8 cellular contexts compared by ENCODE assay signal in genomic region chr7:66100408-66101050, GRCh38. TPM values are rescaled to one million over a fixed set of nuclear protein-coding genes. Genes with fewer than 3 reads are reported as not detected.
DNase-seq lines count a peak whose midpoint lies in the region; ATAC-seq and TF ChIP-seq lines count a peak whose summit lies in the region.

No MANE protein-coding gene starts in this region.

- H3K9me3 Mint-ChIP-seq in activated naive CD8-positive, alpha-beta T cell (ENCODE audit: low read depth), result no peaks in the 10 kb centered on the region

- peaks cover 7% of the 10 kb centered on the region for H3K4me1 Mint-ChIP-seq in activated naive CD8-positive, alpha-beta T cell (ENCODE audit: low read depth)

- peak overlapping the region; percentile 73 for H3K27ac ChIP-seq in lower lobe of right lung

- no peaks in the 10 kb centered on the region for H3K9me3 ChIP-seq in lower lobe of right lung

- no peaks in the 10 kb centered on the region for H3K36me3 ChIP-seq in lower lobe of right lung

- intact Hi-C loops in lower lobe of right lung (cut with DNase I), result no loop called here

- no peaks in the 10 kb centered on the region for H3K27me3 Mint-ChIP-seq in activated naive CD8-positive, alpha-beta T cell

- H3K4me3 Mint-ChIP-seq in activated naive CD8-positive, alpha-beta T cell, result peak overlapping the region; percentile 86

- POLR2A ChIA-PET in HEK293T (lab: Yijun Ruan, JAX), result interaction anchor here (2.6 kb wide), 1 partner anchor 14 kb away, joined by 7 read pairs; the partner anchor contains the start of gene CRCP

- TF ChIP-seq POLR2A in erythroblast (IDR thresholded peaks at IDR 0.05; ENCODE audit: low read length), result no peak

- no peaks in the 10 kb centered on the region for H3K27me3 ChIP-seq in lower lobe of right lung (ENCODE audit: low read depth)

- DNase-seq in AG10803 (ENCODE audit: low read depth), result no peak
- no peak for DNase-seq in HEK293T (ENCODE audit: extremely low spot score)
- DNase-seq in lower lobe of right lung, result no peak
- DNase-seq in erythroblast (lab: John Stamatoyannopoulos, UW), result no peak
- no peak for DNase-seq in NCI-H1436 treated with DMSO at 0.1 percent for 48 hours (lab: John Stamatoyannopoulos, UW)
- no peak for DNase-seq in activated effector memory CD4-positive, alpha-beta T cell treated with Interleukin-2 at 50 U/mL for 16 hours
- no peak for DNase-seq in stimulated activated CD4-positive, alpha-beta T cell treated with anti-CD3 and anti-CD28 coated beads, Interleukin-1b, Interleukin-23, amount 100 ng/mL, for 48 hours

- no peaks in the 10 kb centered on the region for H3K36me3 Mint-ChIP-seq in activated naive CD8-positive, alpha-beta T cell

- ATAC-seq in lower lobe of right lung, result peak; percentile 7 to 13

- peak overlapping the region; percentile 80 for H3K27ac Mint-ChIP-seq in activated naive CD8-positive, alpha-beta T cell

- CTCF ChIA-PET in HEK293T (lab: Yijun Ruan, JAX), result interaction anchor here (0.6 to 0.7 kb wide), 2 partner anchors 68 to 632 kb away, joined by 3 to 4 read pairs; no protein-coding TSS in a partner anchor

- TF ChIP-seq CTCF in AG10803 (conservative IDR thresholded peaks at IDR 0.05; ENCODE audit: low read length), result no peak
- no peak for TF ChIP-seq CTCF in lower lobe of right lung (IDR thresholded peaks at IDR 0.05)

- peaks cover 7% of the 10 kb centered on the region for H3K4me1 ChIP-seq in lower lobe of right lung

- H3K4me3 ChIP-seq in AG10803 (ENCODE audit: low read length) (peak overlapping the region; percentile 62), lower lobe of right lung (peak overlapping the region; percentile 46)

TF ChIP-seq in HEK293T, 16 proteins besides CTCF, POLR2A, EP300 and RAD21:
- no peak for TF ChIP-seq FOXA1 (IDR thresholded peaks at IDR 0.05)
- 0 out of 2 replicates have a peak, but pooled peaks have one; percentile 7 for TF ChIP-seq ZNF384 (IDR thresholded peaks at IDR 0.05)

RNA-seq across cellular contexts. Expression of gene CRCP, which starts 14.1 kb away (rescaled TPM):
- total RNA-seq in lower lobe of right lung, result 35.5 TPM

RNA-seq across cellular contexts. Expression of gene ASL, which starts 24.9 kb away (rescaled TPM):
- total RNA-seq in lower lobe of right lung, result 48.7 TPM
